Comparison of ENCODE assay signal across 8 cellular contexts in the genomic region with DNA sequence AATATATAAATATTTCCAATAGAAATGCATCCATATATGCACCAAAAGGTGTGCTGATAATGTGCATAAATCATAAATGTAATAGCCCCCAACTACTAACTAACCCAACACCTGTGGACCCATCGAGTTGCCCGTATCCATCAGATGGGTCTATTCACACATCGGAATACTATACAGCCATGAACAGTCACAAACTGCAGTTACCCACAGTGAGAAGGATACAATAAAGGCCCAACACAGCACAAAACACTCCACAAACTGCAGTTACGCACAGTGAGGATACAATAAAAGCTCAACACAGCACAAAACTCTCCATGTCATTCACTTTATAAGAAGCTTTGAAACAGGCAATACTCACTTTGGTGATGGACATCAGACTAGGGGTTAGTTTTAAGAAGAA.
"Had no signal": no experiment of that assay in that cellular context is flagged by ENCODE, and none has a peak within 500 bp of the region (broad histone marks: within the 10 kb centered on the region; RNA-seq: fewer than 3 reads in every experiment).

No MANE protein-coding gene starts in this region.

- H3K9me3 ChIP-seq: HAP-1 had no signal

- ATAC-seq: GM23338, HCT116 had no signal

- DNase-seq: GM23248, GOT3, H9, HCEC 1CT, HFFc6 had no signal

- H3K4me1 Mint-ChIP-seq: GM23338 had no signal

- H3K27ac ChIP-seq: GM23248 had no signal

- H3K4me1 ChIP-seq: HAP-1 had no signal

- H3K27ac Mint-ChIP-seq: GM23338, H9, HFFc6 had no signal

- H3K4me3 Mint-ChIP-seq: GM23338, H9, HFFc6 had no signal

- H3K36me3 ChIP-seq: HAP-1 had no signal

- H3K4me3 ChIP-seq: GM23248, GM23338, HAP-1 had no signal

- H3K9me3 Mint-ChIP-seq: GM23338 had no signal
